Comparison of ENCODE assay signal across 31 cellular contexts in the genomic region with DNA sequence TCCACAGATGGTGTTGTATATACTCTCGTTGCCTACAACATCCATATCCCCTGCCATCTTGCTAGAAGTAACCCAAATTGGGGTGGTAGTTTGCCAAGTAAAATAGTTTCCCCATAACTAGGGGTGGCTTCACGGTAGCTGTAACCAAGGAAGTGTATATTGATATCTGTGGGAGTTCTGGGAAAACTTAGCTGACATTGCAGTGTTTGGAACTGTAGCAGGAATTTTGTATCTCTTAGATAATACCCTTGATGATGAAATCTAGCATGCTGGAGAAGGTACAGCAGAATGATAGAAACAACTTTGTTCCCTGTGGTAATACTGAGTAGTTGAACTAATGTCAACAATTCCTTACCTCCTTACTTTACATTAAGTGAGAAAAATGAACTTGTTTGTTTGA. TPM values are rescaled to one million over a fixed set of nuclear protein-coding genes. Genes with fewer than 3 reads are reported as not detected.
"Had no signal": no experiment of that assay in that cellular context is flagged by ENCODE, and none has a peak within 500 bp of the region (broad histone marks: within the 10 kb centered on the region; RNA-seq: fewer than 3 reads in every experiment).

No MANE protein-coding gene starts in this region.

- H3K27me3 ChIP-seq: brain microvascular endothelial cell had no signal

- H3K4me3 ChIP-seq: PC-9 had no signal

- ATAC-seq: activated CD8-positive, alpha-beta T cell treated with anti-CD3 and anti-CD28 coated beads for 36 hours; activated T-cell treated with anti-CD3 and anti-CD28 coated beads, Interleukin-2, amount 50 U/mL, for 72 hours; activated T-helper 17 cell treated with anti-CD3 and anti-CD28 coated beads, Interleukin-2, amount 50 U/mL, for 72 hours had no signal

- DNase-seq: activated CD4-positive, alpha-beta T cell treated with anti-CD3 and anti-CD28 coated beads, Interleukin-2, amount 10 ng/mL, durations not matched to agents 24 days and 14 days; activated CD4-positive, alpha-beta T cell treated with anti-CD3 and anti-CD28 coated beads, Interleukin-2, amount 50 U/mL, for 4 hours; activated CD8-positive, alpha-beta T cell treated with anti-CD3 and anti-CD28 coated beads for 36 hours; activated effector memory CD4-positive, alpha-beta T cell treated with anti-CD3 and anti-CD28 coated beads, Interleukin-2, amount 50 U/mL, for 16 hours; activated naive CD4-positive, alpha-beta T cell; activated naive CD4-positive, alpha-beta T cell treated with anti-CD3 and anti-CD28 coated beads, Interleukin-2, amount 50 U/mL, for 16 hours; activated naive CD8-positive, alpha-beta T cell treated with anti-CD3 and anti-CD28 coated beads for 36 hours; activated T-cell treated with anti-CD3 and anti-CD28 coated beads, Interleukin-2, amount 50 U/mL, for 1 hour; activated T-cell treated with anti-CD3 and anti-CD28 coated beads, Interleukin-2, amount 50 U/mL, for 72 hours; brain microvascular endothelial cell; central memory CD4-positive, alpha-beta T cell; Karpas-422; KBM-7; NCI-H1105; NCI-H1417 treated with DMSO at 0.1 percent for 48 hours; NCI-H187 treated with DMSO at 0.1 percent for 48 hours; NCI-H2081; NCI-H345; NCI-H510A; NCI-H526; NCI-H748 treated with DMSO at 0.1 percent for 48 hours; NK-92 treated with Interleukin-12 subunit alpha and Interleukin-12 subunit beta, amount 100 ng/mL, for 24 hours; PC-9; Right ventricle myocardium superior had no signal

- H3K36me3 ChIP-seq: brain microvascular endothelial cell had no signal

- FAIRE-seq: RCC 7860, TTC549 had no signal

RNA-seq across cellular contexts. Expression of gene FBXL7, which starts 29.8 kb away (rescaled TPM):
- total RNA-seq: activated CD4-positive, alpha-beta T cell treated with anti-CD3 and anti-CD28 coated beads, Interleukin-2, amount 10 ng/mL, durations not matched to agents 24 days and 14 days; activated CD8-positive, alpha-beta memory T cell treated with anti-CD3 and anti-CD28 coated beads for 36 hours; activated CD8-positive, alpha-beta T cell treated with anti-CD3 and anti-CD28 coated beads for 36 hours; activated naive CD8-positive, alpha-beta T cell treated with anti-CD3 and anti-CD28 coated beads for 36 hours; activated T-cell treated with anti-CD3 and anti-CD28 coated beads, Interleukin-2, amount 50 U/mL, for 72 hours; activated T-helper 17 cell treated with anti-CD3 and anti-CD28 coated beads, Interleukin-2, amount 50 U/mL, for 72 hours; MCF 10A; OCI-LY7; PC-9; T-helper 1 cell treated with Interleukin-12 subunit alpha and Interleukin-12 subunit beta and Interleukin-4 antibody, amounts not matched to agents 30 ng/mL and 1 ng/mL, for 36 hours had no signal
